8 cellular contexts compared by ENCODE assay signal in genomic region chr20:49712918-49713778, GRCh38. TPM values are rescaled to one million over a fixed set of nuclear protein-coding genes. Genes with fewer than 3 reads are reported as not detected.
DNase-seq lines count a peak whose midpoint lies in the region; ATAC-seq and TF ChIP-seq lines count a peak whose summit lies in the region.

No MANE protein-coding gene starts in this region.

- H3K27ac ChIP-seq in mucosa of rectum (ENCODE audit: low read depth in 2 of 2, low read length in 2 of 2), result peak overlapping the region; percentile 85 to 87
- peak overlapping the region; percentile 88 to 97 for H3K27ac ChIP-seq in tibial artery

- H3K4me1 ChIP-seq in ES-I3 (ENCODE audit: insufficient read depth, low read length) (peaks cover 14% of the 10 kb centered on the region), mucosa of rectum (ENCODE audit: control insufficient read depth in 2 of 2, insufficient read depth in 2 of 2, low read length in 2 of 2) (peaks cover 12 to 18% of the 10 kb centered on the region in 2 donors), tibial artery (peaks cover 0 to 50% (median 27%) of the 10 kb centered on the region in 4 donors)

- H3K4me1 Mint-ChIP-seq in activated CD4-positive, alpha-beta T cell treated with anti-CD3 and anti-CD28 coated beads for 36 hours, result peaks cover 50% of the 10 kb centered on the region
- H3K4me1 Mint-ChIP-seq in endothelial cell (ENCODE audit: unreplicated experiment), result peaks cover 37% of the 10 kb centered on the region

- CTCF ChIA-PET in activated CD4-positive, alpha-beta T cell treated with anti-CD3 and anti-CD28 coated beads for 36 hours (lab: Charles Lee), result interaction anchor here (0.6 to 1.1 kb wide), 4 partner anchors 43 to 134 kb away, joined by 3 read pairs; no protein-coding TSS in a partner anchor

- ATAC-seq in GM21786 (IDR thresholded peaks at IDR 0.05; ENCODE audit: unreplicated experiment), result peak; percentile 48
- ATAC-seq in activated CD4-positive, alpha-beta T cell treated with anti-CD3 and anti-CD28 coated beads for 36 hours, result peak; percentile 47

- H3K27me3 Mint-ChIP-seq in activated CD4-positive, alpha-beta T cell treated with anti-CD3 and anti-CD28 coated beads for 36 hours, result peaks cover 5% of the 10 kb centered on the region
- H3K27me3 Mint-ChIP-seq in endothelial cell (ENCODE audit: unreplicated experiment), result peaks cover 13% of the 10 kb centered on the region

- no peak for TF ChIP-seq CTCF in endothelial cell (IDR thresholded peaks at IDR 0.05; ENCODE audit: unreplicated experiment)
- peak in 1 of 2 experiments; percentile 10 for TF ChIP-seq CTCF in tibial artery (IDR thresholded peaks at IDR 0.05)

- DNase-seq in Kasumi-1 (lab: John Stamatoyannopoulos, UW), result peak; percentile 37 to 40
- DNase-seq in activated CD4-positive, alpha-beta T cell treated with anti-CD3 and anti-CD28 coated beads for 36 hours, result peak; percentile 44
- peak; percentile 34 for DNase-seq in endothelial cell (ENCODE audit: low spot score)
- DNase-seq in tibial artery, result peak in 1 of 2 donors; percentile 67
- DNase-seq in superior temporal gyrus (ENCODE audit: extremely low spot score), result no peak

- peak overlapping the region; percentile 78 for H3K4me3 Mint-ChIP-seq in activated CD4-positive, alpha-beta T cell treated with anti-CD3 and anti-CD28 coated beads for 36 hours
- H3K4me3 Mint-ChIP-seq in endothelial cell (ENCODE audit: unreplicated experiment), result peak overlapping the region; percentile 97

- H3K9me3 ChIP-seq in ES-I3 (ENCODE audit: control insufficient read depth, insufficient read depth, low read length), result no peaks in the 10 kb centered on the region
- H3K9me3 ChIP-seq in mucosa of rectum (ENCODE audit: control insufficient read depth in 2 of 2, low read length in 2 of 2), result no peaks in the 10 kb centered on the region
- no peaks in the 10 kb centered on the region for H3K9me3 ChIP-seq in tibial artery

- H3K9ac ChIP-seq in ES-I3 (ENCODE audit: low read depth, low read length) (peak overlapping the region; percentile 92), mucosa of rectum (ENCODE audit: low read depth in 1 of 2, low read length in 2 of 2) (peak overlapping the region; percentile 81 to 97)

- H3K27me3 ChIP-seq in mucosa of rectum (ENCODE audit: control insufficient read depth in 2 of 2, insufficient read depth in 2 of 2, low read length in 2 of 2) (no peaks in the 10 kb centered on the region), tibial artery (no peaks in the 10 kb centered on the region)

- no peaks in the 10 kb centered on the region for H3K36me3 Mint-ChIP-seq in activated CD4-positive, alpha-beta T cell treated with anti-CD3 and anti-CD28 coated beads for 36 hours (ENCODE audit: low read depth)
- H3K36me3 Mint-ChIP-seq in endothelial cell (ENCODE audit: low read depth, unreplicated experiment), result peaks cover 5% of the 10 kb centered on the region

- H3K36me3 ChIP-seq in ES-I3 (ENCODE audit: insufficient read depth, low read length) (no peaks in the 10 kb centered on the region), mucosa of rectum (ENCODE audit: control insufficient read depth in 2 of 2, insufficient read depth in 2 of 2, low read length in 2 of 2) (no peaks in the 10 kb centered on the region), tibial artery (no peaks in the 10 kb centered on the region)

- H3K9me3 Mint-ChIP-seq in activated CD4-positive, alpha-beta T cell treated with anti-CD3 and anti-CD28 coated beads for 36 hours (ENCODE audit: low read depth), result no peaks in the 10 kb centered on the region
- H3K9me3 Mint-ChIP-seq in endothelial cell (ENCODE audit: unreplicated experiment), result no peaks in the 10 kb centered on the region

- POLR2A ChIA-PET in activated CD4-positive, alpha-beta T cell treated with anti-CD3 and anti-CD28 coated beads for 36 hours (lab: Charles Lee), result interaction anchor here (1.1 kb wide), 1 partner anchor 44 kb away, joined by 3 read pairs; no protein-coding TSS in a partner anchor

- intact Hi-C loops in activated CD4-positive, alpha-beta T cell treated with anti-CD3 and anti-CD28 coated beads for 36 hours (cut with DNase I, micrococcal nuclease), result loop anchor here (1.0 to 10.0 kb wide), 9 partner anchors 14 to 223 kb away; partner anchors contain the start of genes SLC9A8 (in 2 of the 2), RNF114 (in 1 of the 2) and SPATA2 (in 1 of the 2)
- intact Hi-C loops in tibial artery (cut with DNase I; ENCODE audit: low total_unique reads), result loop anchor here (10.0 kb wide), 1 partner anchor 202 kb away; the partner anchor contains the start of gene SPATA2

- H3K4me3 ChIP-seq in mucosa of rectum (ENCODE audit: low read length in 2 of 2) (peak overlapping the region; percentile 82 to 88), tibial artery (peak overlapping the region; percentile 70 to 99)

- H3K27ac Mint-ChIP-seq in activated CD4-positive, alpha-beta T cell treated with anti-CD3 and anti-CD28 coated beads for 36 hours, result peak overlapping the region; percentile 90
- peak overlapping the region; percentile 94 for H3K27ac Mint-ChIP-seq in endothelial cell (ENCODE audit: unreplicated experiment)

RNA-seq across cellular contexts. Expression of gene B4GALT5, which starts 0.5 kb away (rescaled TPM):
- total RNA-seq in activated CD4-positive, alpha-beta T cell treated with anti-CD3 and anti-CD28 coated beads for 36 hours, result 10 to 100 TPM; 18.6 to 19.6 TPM
- 115 TPM for total RNA-seq in endothelial cell (ENCODE audit: unreplicated experiment)
